1 cellular context compared by ENCODE assay signal in genomic region chr12:111361073-111361716, GRCh38.
TF ChIP-seq lines count a peak whose summit lies in the region.

No MANE protein-coding gene starts in this region.

TF ChIP-seq in IMR-90, 13 proteins besides CTCF, POLR2A, EP300 and RAD21 (continued from another document):
- TF ChIP-seq CHD1 (IDR thresholded peaks at IDR 0.05; ENCODE audit: low read depth, low read length) (no peak), USF2 (IDR thresholded peaks at IDR 0.05; ENCODE audit: low read depth, low read length) (no peak), ELK1 (IDR thresholded peaks at IDR 0.05; ENCODE audit: borderline replicate concordance, low read depth, low read length) (no peak), RFX5 (IDR thresholded peaks at IDR 0.05; ENCODE audit: low read depth, low read length) (no peak), CEBPB (IDR thresholded peaks at IDR 0.05; ENCODE audit: low read depth, low read length) (no peak), MAZ (IDR thresholded peaks at IDR 0.05; ENCODE audit: borderline replicate concordance, low read depth, low read length) (no peak), MAFK (IDR thresholded peaks at IDR 0.05; ENCODE audit: low read depth, low read length) (no peak)
